14 cellular contexts compared by ENCODE assay signal in the genomic region with DNA sequence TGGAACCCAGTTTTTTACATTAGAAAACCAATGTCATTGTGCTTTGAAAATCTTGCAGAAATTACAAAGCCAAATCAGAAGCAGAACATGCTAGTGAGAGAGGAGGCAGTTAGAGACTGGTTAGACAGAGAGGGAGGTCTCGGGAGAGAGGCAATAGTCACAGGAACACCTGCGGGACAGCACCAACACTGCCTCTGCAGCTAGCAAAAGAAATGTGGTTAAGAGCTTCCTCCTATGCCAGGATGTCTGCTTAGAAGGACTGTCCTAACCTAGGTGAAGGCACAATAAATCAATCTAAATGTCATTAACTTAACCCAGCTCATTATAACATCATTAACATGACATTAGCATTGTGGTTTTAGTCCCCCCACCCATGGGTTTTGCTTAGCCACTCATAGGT.
"Had no signal": no experiment of that assay in that cellular context is flagged by ENCODE, and none has a peak within 500 bp of the region (broad histone marks: within the 10 kb centered on the region; RNA-seq: fewer than 3 reads in every experiment).

No MANE protein-coding gene starts in this region.

- H3K4me3 ChIP-seq: coronary artery, esophagus muscularis mucosa, gastroesophageal sphincter, heart left ventricle, left lung, lower lobe of right lung, mucosa of descending colon had no signal

- DNase-seq: effector memory CD4-positive, alpha-beta T cell; foreskin keratinocyte; heart left ventricle; hippocampal formation; left cardiac atrium; left lung; left ventricle myocardium superior; lower lobe of right lung; mesenchymal stem cell; mucosa of descending colon; naive B cell had no signal
